ENCODE assay signal across 8 cellular contexts in the genomic region with DNA sequence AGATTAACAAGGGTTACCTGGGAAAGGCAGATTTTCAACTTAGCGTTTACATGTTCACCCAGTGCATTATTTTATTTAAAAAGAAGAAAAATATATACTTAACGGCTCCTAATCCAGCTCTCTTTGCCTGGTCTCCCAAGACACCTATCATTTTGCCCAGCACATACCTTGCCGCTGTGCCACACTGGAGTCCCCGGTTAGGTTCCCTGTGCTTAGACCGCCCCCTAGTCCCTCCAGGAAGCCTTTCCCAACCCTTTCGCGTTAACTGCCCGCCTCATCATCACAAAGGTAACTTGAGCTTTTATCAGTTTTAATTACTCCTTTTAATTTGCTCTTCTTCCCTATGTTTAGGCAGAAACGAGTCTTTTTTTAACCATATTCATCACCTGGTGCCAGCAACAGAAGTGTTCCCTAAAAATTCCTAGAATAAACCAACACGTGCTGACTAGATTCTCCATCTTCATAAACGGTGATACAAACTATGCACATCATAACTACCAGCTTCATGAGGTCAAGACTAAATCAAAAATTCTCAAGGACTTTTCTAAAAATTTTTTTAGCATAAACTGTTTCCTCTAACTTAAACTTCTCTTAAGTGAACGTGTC. TPM values are rescaled to one million over a fixed set of nuclear protein-coding genes. Genes with fewer than 3 reads are reported as not detected.
DNase-seq lines count a peak whose midpoint lies in the region; ATAC-seq and TF ChIP-seq lines count a peak whose summit lies in the region.

No MANE protein-coding gene starts in this region.

- peak overlapping the region; percentile 59 to 66 for H3K4me3 ChIP-seq in left lung
- H3K4me3 ChIP-seq in thoracic aorta: peak overlapping the region; percentile 74

- peak overlapping the region; percentile 73 for H3K4me3 Mint-ChIP-seq in activated CD4-positive, alpha-beta T cell treated with anti-CD3 and anti-CD28 coated beads, Interleukin-2, amount 10 ng/mL, durations not matched to agents 24 days and 14 days
- H3K4me3 Mint-ChIP-seq in central memory CD8-positive, alpha-beta T cell: peak overlapping the region; percentile 63

- H3K4me1 Mint-ChIP-seq in activated CD4-positive, alpha-beta T cell treated with anti-CD3 and anti-CD28 coated beads, Interleukin-2, amount 10 ng/mL, durations not matched to agents 24 days and 14 days: peaks cover 15% of the 10 kb centered on the region
- H3K4me1 Mint-ChIP-seq in central memory CD8-positive, alpha-beta T cell: peaks cover 12% of the 10 kb centered on the region

- peaks cover 45% of the 10 kb centered on the region for H3K36me3 Mint-ChIP-seq in activated CD4-positive, alpha-beta T cell treated with anti-CD3 and anti-CD28 coated beads, Interleukin-2, amount 10 ng/mL, durations not matched to agents 24 days and 14 days (ENCODE audit: low read depth)
- peaks cover 63% of the 10 kb centered on the region for H3K36me3 Mint-ChIP-seq in central memory CD8-positive, alpha-beta T cell (ENCODE audit: insufficient read depth)

- H3K27ac Mint-ChIP-seq in activated CD4-positive, alpha-beta T cell treated with anti-CD3 and anti-CD28 coated beads, Interleukin-2, amount 10 ng/mL, durations not matched to agents 24 days and 14 days: peak overlapping the region; percentile 70
- peak overlapping the region; percentile 79 for H3K27ac Mint-ChIP-seq in central memory CD8-positive, alpha-beta T cell (ENCODE audit: low read depth)

- no peaks in the 10 kb centered on the region for H3K27me3 ChIP-seq in left lung
- H3K27me3 ChIP-seq in thoracic aorta (replicated peaks; ENCODE audit: insufficient read depth): no peaks in the 10 kb centered on the region

- H3K9me3 Mint-ChIP-seq in activated CD4-positive, alpha-beta T cell treated with anti-CD3 and anti-CD28 coated beads, Interleukin-2, amount 10 ng/mL, durations not matched to agents 24 days and 14 days: no peaks in the 10 kb centered on the region
- H3K9me3 Mint-ChIP-seq in central memory CD8-positive, alpha-beta T cell: no peaks in the 10 kb centered on the region

- intact Hi-C loops in activated CD4-positive, alpha-beta T cell treated with anti-CD3 and anti-CD28 coated beads, Interleukin-2, amount 10 ng/mL, durations not matched to agents 24 days and 14 days (cut with micrococcal nuclease): loop anchor here (2.0 kb wide), 1 partner anchor 20 kb away; the partner anchor contains the start of gene DNAJA1
- intact Hi-C loops in left lung (cut with DNase I): no loop called here

- no peaks in the 10 kb centered on the region for H3K9me3 ChIP-seq in left lung
- H3K9me3 ChIP-seq in thoracic aorta: no peaks in the 10 kb centered on the region

- peaks cover 8 to 51% of the 10 kb centered on the region in 2 donors for H3K4me1 ChIP-seq in left lung
- H3K4me1 ChIP-seq in thoracic aorta (ENCODE audit: control insufficient read depth in 1 of 2, low read depth in 2 of 2): peaks cover 0 to 6% of the 10 kb centered on the region in 2 donors

- no peaks in the 10 kb centered on the region for H3K27me3 Mint-ChIP-seq in activated CD4-positive, alpha-beta T cell treated with anti-CD3 and anti-CD28 coated beads, Interleukin-2, amount 10 ng/mL, durations not matched to agents 24 days and 14 days
- H3K27me3 Mint-ChIP-seq in central memory CD8-positive, alpha-beta T cell: no peaks in the 10 kb centered on the region

- peaks cover 0 to 51% of the 10 kb centered on the region in 2 donors for H3K36me3 ChIP-seq in left lung
- peaks cover 8% of the 10 kb centered on the region for H3K36me3 ChIP-seq in thoracic aorta

- no peak for ATAC-seq in central memory CD8-positive, alpha-beta T cell (replicated peaks; ENCODE audit: extremely low read depth, poor library complexity, severe bottlenecking)
- ATAC-seq in left lung (peak; percentile 82), thoracic aorta (ENCODE audit: insufficient number of reproducible peaks, low FRiP score, low read depth) (no peak), GM18519 (IDR thresholded peaks at IDR 0.05; ENCODE audit: low FRiP score, unreplicated experiment) (no peak)

- peak overlapping the region; percentile 93 to 95 for H3K27ac ChIP-seq in left lung
- H3K27ac ChIP-seq in thoracic aorta: peak overlapping the region; percentile 88 to 93

- DNase-seq in activated CD4-positive, alpha-beta T cell treated with anti-CD3 and anti-CD28 coated beads, Interleukin-2, amount 10 ng/mL, durations not matched to agents 24 days and 14 days: no peak
- no peak for DNase-seq in activated CD4-positive, alpha-beta T cell treated with anti-CD3 and anti-CD28 coated beads, Interleukin-2, amount 50 U/mL, for 1 hour
- DNase-seq in NCI-H345 (lab: John Stamatoyannopoulos, UW) (peak; percentile 51), left lung (peak in 1 of 2 donors; percentile 50), thoracic aorta (ENCODE audit: low spot score) (no peak), GDM1 (lab: John Stamatoyannopoulos, UW) (no peak)
- DNase-seq in central memory CD8-positive, alpha-beta T cell (ENCODE audit: low spot score in 2 of 2): no peak

- no peak for TF ChIP-seq CTCF in left lung (IDR thresholded peaks at IDR 0.05)
- no peak for TF ChIP-seq CTCF in thoracic aorta (IDR thresholded peaks at IDR 0.05)

RNA-seq across cellular contexts. Expression of gene DNAJA1, which starts 19.7 kb away (rescaled TPM):
- 319 and 328 TPM in 2 replicates for total RNA-seq in activated CD4-positive, alpha-beta T cell treated with anti-CD3 and anti-CD28 coated beads, Interleukin-2, amount 10 ng/mL, durations not matched to agents 24 days and 14 days
- total RNA-seq in left lung (100 to 1,000 TPM; 132 to 134 TPM), thoracic aorta (100 to 1,000 TPM in 1 of 2 donors, 10 to 100 TPM in 1; 60.5 to 112 TPM)

RNA-seq across cellular contexts. Expression of gene SMU1, which starts 31.7 kb away (rescaled TPM):
- total RNA-seq in activated CD4-positive, alpha-beta T cell treated with anti-CD3 and anti-CD28 coated beads, Interleukin-2, amount 10 ng/mL, durations not matched to agents 24 days and 14 days: 28.6 and 30.2 TPM in 2 replicates
- total RNA-seq in left lung (10 to 100 TPM; 17.3 to 19.0 TPM), thoracic aorta (10 to 100 TPM; 14.9 to 19.0 TPM)

RNA-seq across cellular contexts. Expression of gene APTX, which starts 43.4 kb away (rescaled TPM):
- total RNA-seq in activated CD4-positive, alpha-beta T cell treated with anti-CD3 and anti-CD28 coated beads, Interleukin-2, amount 10 ng/mL, durations not matched to agents 24 days and 14 days: 52.7 and 53.3 TPM in 2 replicates
- 10 to 100 TPM; 21.7 to 29.1 TPM for total RNA-seq in left lung
- 10 to 100 TPM; 27.9 to 28.4 TPM for total RNA-seq in thoracic aorta
